Comparison of ENCODE assay signal across 21 cellular contexts in the genomic region with DNA sequence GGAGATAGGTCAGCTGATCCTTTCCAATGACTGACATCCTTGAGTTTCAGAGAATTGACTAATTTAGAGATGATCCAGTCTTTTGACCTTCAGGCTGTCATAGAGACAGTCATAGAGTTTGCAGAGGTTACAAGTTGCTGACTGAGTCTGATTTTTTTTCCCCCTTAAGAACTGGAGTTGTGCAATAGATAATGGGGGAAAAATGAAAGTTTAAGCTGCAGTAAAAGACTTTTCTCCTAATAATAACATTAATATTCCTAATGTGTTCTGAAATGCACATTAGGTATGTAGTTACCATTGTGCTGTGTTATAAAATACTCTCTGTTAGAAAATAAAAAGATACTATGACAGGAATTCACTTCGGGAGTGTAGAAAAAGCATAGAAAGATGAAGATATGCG.
DNase-seq lines count a peak whose midpoint lies in the region; ATAC-seq, FAIRE-seq and TF ChIP-seq lines count a peak whose summit lies in the region.
"Had no signal": no experiment of that assay in that cellular context is flagged by ENCODE, and none has a peak within 500 bp of the region (broad histone marks: within the 10 kb centered on the region; RNA-seq: fewer than 3 reads in every experiment).

No MANE protein-coding gene starts in this region.

- intact Hi-C loops in HepG2 (cut with micrococcal nuclease; ENCODE audit: unreplicated experiment) (no loop called here), right lobe of liver (cut with DNase I) (no loop called here)

- H3K9me3 ChIP-seq in HepG2 (ENCODE audit: low read length), result peaks cover 23% of the 10 kb centered on the region
- H3K9me3 ChIP-seq in right lobe of liver, result no peaks in the 10 kb centered on the region
- H3K9me3 ChIP-seq: BLaER1 treated with 17β-estradiol and CSF1 and Interleukin-3, amounts not matched to agents 10 nM and 100 nM had no signal

- no peaks in the 10 kb centered on the region for H3K79me2 ChIP-seq in HepG2 (ENCODE audit: insufficient read depth, low read length)

- DNase-seq in HepG2 (ENCODE audit: low spot score), result no peak
- DNase-seq in right lobe of liver, result no peak
- DNase-seq in amniotic epithelial cell (ENCODE audit: low read depth), result peak; percentile 24
- DNase-seq in foreskin melanocyte, result peak; percentile 11
- DNase-seq in type B pancreatic cell (ENCODE audit: extremely low spot score, unreplicated experiment), result no peak
- no peak for DNase-seq in DMS114 treated with DMSO at 0.1 percent for 48 hours (lab: John Stamatoyannopoulos, UW; ENCODE audit: unreplicated experiment)
- no peak for DNase-seq in HUDEP-2 (lab: John Stamatoyannopoulos, UW; ENCODE audit: unreplicated experiment in 76 of 76)
- DNase-seq: Calu3; CD8-positive, alpha-beta T cell; DMS79; NCI-H1048; NCI-H146; NCI-H2029 treated with DMSO at 0.1 percent for 48 hours; NCI-H2171; NCI-H446 treated with DMSO at 0.1 percent for 48 hours; NCI-H69; NK-92 treated with Interleukin-12 subunit alpha and Interleukin-12 subunit beta, amount 100 ng/mL, for 24 hours; OCI-M1; SHP77 had no signal

- H2AFZ ChIP-seq in HepG2 (ENCODE audit: low read length), result no peak overlapping the region

- no peak for TF ChIP-seq CTCF in HepG2 (CRISPR knock-in tag; IDR thresholded peaks at IDR 0.05)
- no peak for TF ChIP-seq CTCF in right lobe of liver (IDR thresholded peaks at IDR 0.05)
- no peak for TF ChIP-seq CTCF in type B pancreatic cell (conservative IDR thresholded peaks at IDR 0.05)

- H3K27ac ChIP-seq in HepG2 (ENCODE audit: extremely low read length, insufficient read depth, low read length) (no peak overlapping the region), right lobe of liver (no peak overlapping the region)
- H3K27ac ChIP-seq: BLaER1 treated with 17β-estradiol and CSF1 and Interleukin-3, amounts not matched to agents 10 nM and 100 nM had no signal

- no peak overlapping the region for H3K4me3 ChIP-seq in HepG2 (replicated peaks in 1 of 3; ENCODE audit: insufficient read depth in 1 of 3, low read depth in 2 of 3, low read length in 3 of 3)
- H3K4me3 ChIP-seq in right lobe of liver, result no peak overlapping the region
- H3K4me3 ChIP-seq: BLaER1 treated with 17β-estradiol and CSF1 and Interleukin-3, amounts not matched to agents 10 nM and 100 nM had no signal

- H3K4me2 ChIP-seq in HepG2 (ENCODE audit: low read depth, low read length), result no peak overlapping the region
- H3K4me2 ChIP-seq: BLaER1 treated with 17β-estradiol and CSF1 and Interleukin-3, amounts not matched to agents 10 nM and 100 nM had no signal

- TF ChIP-seq POLR2A in HepG2 (IDR thresholded peaks at IDR 0.05; ENCODE audit: insufficient read depth in 1 of 2, low read depth in 2 of 2, low read length in 2 of 2), result no peak
- no peak for TF ChIP-seq POLR2A in right lobe of liver (IDR thresholded peaks at IDR 0.05)

- POLR2A ChIA-PET in HepG2 (lab: Yijun Ruan, JAX), result no interaction called here

- H3K4me1 ChIP-seq in HepG2 (ENCODE audit: insufficient read depth, low read length) (no peaks in the 10 kb centered on the region), right lobe of liver (no peaks in the 10 kb centered on the region)
- H3K4me1 ChIP-seq: BLaER1 treated with 17β-estradiol and CSF1 and Interleukin-3, amounts not matched to agents 10 nM and 100 nM had no signal

- no peak overlapping the region for H3K9ac ChIP-seq in HepG2 (ENCODE audit: insufficient read depth, low read depth, low read length)
- H3K9ac ChIP-seq: BLaER1 treated with 17β-estradiol and CSF1 and Interleukin-3, amounts not matched to agents 10 nM and 100 nM had no signal

- ATAC-seq in HepG2, result no peak
- no peak for ATAC-seq in right lobe of liver
- ATAC-seq in GM18867 (IDR thresholded peaks at IDR 0.05; ENCODE audit: unreplicated experiment), result no peak
- ATAC-seq: CD8-positive, alpha-beta T cell had no signal

- BruUV-seq in HepG2 (replicated peaks; lab: Mats Ljungman, UMichigan), result no TSS peak

- no peaks in the 10 kb centered on the region for H3K36me3 ChIP-seq in HepG2 (replicated peaks in 1 of 2; ENCODE audit: control insufficient read depth in 1 of 2, insufficient read depth in 2 of 2, low read length in 2 of 2)
- H3K36me3 ChIP-seq in right lobe of liver, result no peaks in the 10 kb centered on the region
- H3K36me3 ChIP-seq: BLaER1 treated with 17β-estradiol and CSF1 and Interleukin-3, amounts not matched to agents 10 nM and 100 nM had no signal

- no peaks in the 10 kb centered on the region for H3K4me1 Mint-ChIP-seq in type B pancreatic cell (ENCODE audit: unreplicated experiment)

- no peak for TF ChIP-seq RAD21 in HepG2 (CRISPR knock-in tag; IDR thresholded peaks at IDR 0.05)

- H3K27me3 ChIP-seq in HepG2 (ENCODE audit: control insufficient read depth in 1 of 2, insufficient read depth in 2 of 2, low read length in 2 of 2), result no peaks in the 10 kb centered on the region; a peak in 1 of 5 replicates
- H3K27me3 ChIP-seq in right lobe of liver, result no peaks in the 10 kb centered on the region
- H3K27me3 ChIP-seq: BLaER1 treated with 17β-estradiol and CSF1 and Interleukin-3, amounts not matched to agents 10 nM and 100 nM had no signal

- in situ Hi-C loops in HepG2 (cut with HindIII; ENCODE audit: extremely low pct_ligation_motif_present, low pct_unique_long_range_greater_than_20kb), result no loop called here

- CTCF ChIA-PET in HepG2 (lab: Yijun Ruan, JAX; ENCODE audit: low intra/inter-chr PET ratio, low total read pairs), result no interaction called here

- H3K9me3 Mint-ChIP-seq in type B pancreatic cell, result peaks cover 5% of the 10 kb centered on the region

- H3K36me3 Mint-ChIP-seq in type B pancreatic cell, result no peaks in the 10 kb centered on the region
- H3K36me3 Mint-ChIP-seq: CD8-positive, alpha-beta T cell had no signal

- FAIRE-seq in HepG2 (lab: Jason Lieb, UNC), result no peak

- TF ChIP-seq EP300 in HepG2 (IDR thresholded peaks at IDR 0.05; ENCODE audit: low read depth in 2 of 2, low read length in 2 of 2) (no peak), HepG2 (CRISPR knock-in tag; IDR thresholded peaks at IDR 0.05; ENCODE audit: borderline replicate concordance) (no peak)

- no peaks in the 10 kb centered on the region for H3K27me3 Mint-ChIP-seq in type B pancreatic cell

- no peak overlapping the region for H3K4me3 Mint-ChIP-seq in type B pancreatic cell
- H3K4me3 Mint-ChIP-seq: CD8-positive, alpha-beta T cell had no signal

- peak overlapping the region; percentile 39 for H3K27ac Mint-ChIP-seq in type B pancreatic cell
- H3K27ac Mint-ChIP-seq: CD8-positive, alpha-beta T cell had no signal

- H4K20me1 ChIP-seq in HepG2 (ENCODE audit: insufficient read depth, low read length), result no peaks in the 10 kb centered on the region
- H4K20me1 ChIP-seq: BLaER1 treated with 17β-estradiol and CSF1 and Interleukin-3, amounts not matched to agents 10 nM and 100 nM had no signal

- 0% methylated on average over 2 of the region's 2 CpGs for WGBS in HepG2 (ENCODE audit: low lambda C conversion rate)
- WGBS in right lobe of liver (ENCODE audit: insufficient coverage, low coverage, low lambda C conversion rate, missing lambda C conversion rate), result 65% methylated on average over 2 of the region's 2 CpGs

TF ChIP-seq in HepG2, 621 proteins besides CTCF, POLR2A, EP300 and RAD21:
- TF ChIP-seq CEBPB (IDR thresholded peaks at IDR 0.05; ENCODE audit: borderline replicate concordance, low read depth, low read length) (0 out of 2 replicates have a peak, but pooled peaks have one; percentile 7), HBP1 (CRISPR knock-in tag; IDR thresholded peaks at IDR 0.05; ENCODE audit: low read depth) (no peak), ZNF615 (CRISPR knock-in tag; IDR thresholded peaks at IDR 0.05; ENCODE audit: borderline replicate concordance) (no peak), ZNF513 (CRISPR knock-in tag; conservative IDR thresholded peaks at IDR 0.05) (no peak)

Comparison
In these comparisons a context has a peak if more than half of its experiments do, and no peak if none do; other contexts are left out.
1. DNase-seq: peak in amniotic epithelial cell (single experiment) and foreskin melanocyte (single experiment); none in HepG2 (single experiment), right lobe of liver (0 of 3), type B pancreatic cell (single experiment), DMS114 treated with DMSO at 0.1 percent for 48 hours (single experiment) and HUDEP-2 (0 of 76).